In genomic region chr2:125942585-125943424, GRCh38 we compare ENCODE assay signal across 21 cellular contexts.
"Had no signal": no experiment of that assay in that cellular context is flagged by ENCODE, and none has a peak within 500 bp of the region (broad histone marks: within the 10 kb centered on the region; RNA-seq: fewer than 3 reads in every experiment).

No MANE protein-coding gene starts in this region.

- FAIRE-seq: HTR-8/SVneo had no signal

- ATAC-seq: SK-N-SH treated with all-trans-retinoic acid at 6 μM for 48 hours had no signal

- DNase-seq: KBM-7, MV-4-11, NCI-H1092, NCI-H1105 treated with DMSO at 0.1 percent for 48 hours, NCI-H1417 treated with DMSO at 0.1 percent for 48 hours, NCI-H146, NCI-H1694 treated with DMSO at 0.1 percent for 48 hours, NCI-H1930, NCI-H2081, NCI-H2171, NCI-H226, NCI-H446, NCI-H510A, NCI-H524 treated with DMSO at 0.1 percent for 48 hours, NCI-H69, NCI-H774, SHP77 had no signal

- H3K27ac ChIP-seq: HL-60, RWPE1 had no signal
